In genomic region chr1:166875734-166876539, GRCh38 we compare ENCODE assay signal across 8 cellular contexts. TPM values are rescaled to one million over a fixed set of nuclear protein-coding genes. Genes with fewer than 3 reads are reported as not detected.
A peak's percentile ranks its signal among the peaks of the same experiment; 100 is the strongest.
DNase-seq lines count a peak whose midpoint lies in the region; ATAC-seq and TF ChIP-seq lines count a peak whose summit lies in the region.

TADA1 (minus strand) TSS chr1:166876264; CDS start chr1:166876233, 31 bp downstream.

- POLR2A ChIA-PET in Panc1 (lab: Charles Lee): interaction anchor here (0.7 kb wide), 1 partner anchor 21 kb away, joined by 7 read pairs; no protein-coding TSS in a partner anchor

- H3K9me3 Mint-ChIP-seq in activated T-cell treated with anti-CD3 and anti-CD28 coated beads, Interleukin-2, amount 50 U/mL, for 4 hours: no peaks in the 10 kb centered on the region

- H3K9ac ChIP-seq in mucosa of stomach (ENCODE audit: low read length): peak within 1 kb of the TSS; percentile 84

- 1% methylated on average over 80 to 84 of the region's 84 CpGs for WGBS in esophagus, 2 donors

- intact Hi-C loops in Panc1 (cut with micrococcal nuclease; ENCODE audit: unreplicated experiment): no loop called here

- peak within 1 kb of the TSS; percentile 96 for H3K4me3 Mint-ChIP-seq in activated T-cell treated with anti-CD3 and anti-CD28 coated beads, Interleukin-2, amount 50 U/mL, for 4 hours

- peak within 1 kb of the TSS; percentile 75 for H3K27ac ChIP-seq in Panc1 (ENCODE audit: low read length)
- peak within 1 kb of the TSS; percentile 96 to 98 for H3K27ac ChIP-seq in esophagus (ENCODE audit: low read depth in 2 of 2, low read length in 1 of 2)

- DNase-seq in DMS53 treated with DMSO at 0.1 percent for 48 hours (lab: John Stamatoyannopoulos, UW; ENCODE audit: unreplicated experiment) (peak; percentile 98), KG1 (lab: John Stamatoyannopoulos, UW) (peak; percentile 94), Panc1 (ENCODE audit: low read depth, low spot score) (peak; percentile 91)
- DNase-seq in activated T-cell treated with anti-CD3 and anti-CD28 coated beads, Interleukin-2, amount 50 U/mL, for 4 hours: peak; percentile 97
- DNase-seq in stimulated activated CD8-positive, alpha-beta memory T cell treated with anti-CD3 and anti-CD28 coated beads, Interleukin-7, amount 100 ng/mL, for 1 hour (ENCODE audit: low read depth in 2 of 2): peak; percentile 97

- no TSS peak for BruUV-seq in Panc1 (replicated peaks; lab: Mats Ljungman, UMichigan)

- ATAC-seq in GM21723 (IDR thresholded peaks at IDR 0.05; ENCODE audit: unreplicated experiment): peak; percentile 94
- peak; percentile 96 for ATAC-seq in Panc1
- ATAC-seq in activated T-cell treated with anti-CD3 and anti-CD28 coated beads, Interleukin-2, amount 50 U/mL, for 4 hours: peak; percentile 87

- H3K9me3 ChIP-seq in Panc1 (ENCODE audit: control insufficient read depth, insufficient read depth, low read depth, low read length): no peaks in the 10 kb centered on the region
- no peaks in the 10 kb centered on the region for H3K9me3 ChIP-seq in esophagus (ENCODE audit: control insufficient read depth in 2 of 2, insufficient read depth in 1 of 2, low read depth in 1 of 2, low read length in 1 of 2)
- no peaks in the 10 kb centered on the region for H3K9me3 ChIP-seq in mucosa of stomach (ENCODE audit: control insufficient read depth, low read length)

- in situ Hi-C loops in Panc1 (cut with HindIII; ENCODE audit: low pct_unique_long_range_greater_than_20kb, low sequenced_read_pairs): no loop called here

- no peaks in the 10 kb centered on the region for H3K27me3 ChIP-seq in Panc1 (ENCODE audit: control insufficient read depth, insufficient read depth, low read length)
- no peaks in the 10 kb centered on the region for H3K27me3 ChIP-seq in esophagus (ENCODE audit: control insufficient read depth in 1 of 2, insufficient read depth in 2 of 2, low read length in 2 of 2)
- H3K27me3 ChIP-seq in mucosa of stomach (ENCODE audit: control insufficient read depth, insufficient read depth, low read length): no peaks in the 10 kb centered on the region

- CTCF ChIA-PET in Panc1 (lab: Charles Lee): interaction anchor here (0.7 to 0.8 kb wide), 2 partner anchors 9 to 183 kb away, joined by 3 to 4 read pairs; no protein-coding TSS in a partner anchor

- peaks cover 7% of the 10 kb centered on the region for H3K36me3 Mint-ChIP-seq in activated T-cell treated with anti-CD3 and anti-CD28 coated beads, Interleukin-2, amount 50 U/mL, for 4 hours (ENCODE audit: insufficient read depth)

- H3K4me1 ChIP-seq in Panc1 (ENCODE audit: control insufficient read depth, insufficient read depth, low read length) (peaks cover 3% of the 10 kb centered on the region), esophagus (ENCODE audit: control insufficient read depth in 2 of 2, insufficient read depth in 2 of 2, low read length in 1 of 2) (peaks cover 0 to 4% of the 10 kb centered on the region in 2 donors), mucosa of stomach (ENCODE audit: control insufficient read depth, insufficient read depth, low read length) (no peaks in the 10 kb centered on the region)

- no peak for TF ChIP-seq CTCF in Panc1 (IDR thresholded peaks at IDR 0.05)

- H3K4me3 ChIP-seq in Panc1 (ENCODE audit: low read depth in 2 of 2, low read length in 2 of 2) (peak within 1 kb of the TSS; percentile 81 to 88), esophagus (ENCODE audit: low read depth in 1 of 2, low read length in 2 of 2) (peak within 1 kb of the TSS; percentile 75 to 93), mucosa of stomach (ENCODE audit: low read length) (peak within 1 kb of the TSS; percentile 16)

- no peaks in the 10 kb centered on the region for H3K27me3 Mint-ChIP-seq in activated T-cell treated with anti-CD3 and anti-CD28 coated beads, Interleukin-2, amount 50 U/mL, for 4 hours (ENCODE audit: low read depth)

- no peaks in the 10 kb centered on the region for H3K36me3 ChIP-seq in Panc1 (ENCODE audit: control insufficient read depth, insufficient read depth, low read length)
- no peaks in the 10 kb centered on the region for H3K36me3 ChIP-seq in esophagus (ENCODE audit: control insufficient read depth in 2 of 2, insufficient read depth in 2 of 2, low read length in 1 of 2)
- no peaks in the 10 kb centered on the region for H3K36me3 ChIP-seq in mucosa of stomach (ENCODE audit: control insufficient read depth, insufficient read depth, low read length)

- peaks cover 39% of the 10 kb centered on the region for H3K4me1 Mint-ChIP-seq in activated T-cell treated with anti-CD3 and anti-CD28 coated beads, Interleukin-2, amount 50 U/mL, for 4 hours (ENCODE audit: low read depth)

RNA-seq across cellular contexts. Expression of gene TADA1, which starts in this region (rescaled TPM):
- total RNA-seq in Panc1 (2021; ENCODE audit: unreplicated experiment): 12.3 TPM
- 8.2 TPM for polyA plus RNA-seq in Panc1 (2012; ENCODE audit: insufficient read length)
- total RNA-seq in activated T-cell treated with anti-CD3 and anti-CD28 coated beads, Interleukin-2, amount 50 U/mL, for 4 hours: 10 to 100 TPM; 19.3 to 20.2 (median 19.7) TPM
- 1 to 10 TPM; 7.8 to 8.1 TPM for polyA plus RNA-seq in esophagus

Comparison
In these comparisons a context has a peak if more than half of its experiments do, and no peak if none do; other contexts are left out.
1. Peak in every context shown above with its lines: DNase-seq, ATAC-seq, H3K4me3 ChIP-seq and H3K27ac ChIP-seq.
2. H3K4me3 ChIP-seq: peak in every context shown above with its lines; median percentile 84 in Panc1; 84 in esophagus; 16 in mucosa of stomach.